In the genomic region with DNA sequence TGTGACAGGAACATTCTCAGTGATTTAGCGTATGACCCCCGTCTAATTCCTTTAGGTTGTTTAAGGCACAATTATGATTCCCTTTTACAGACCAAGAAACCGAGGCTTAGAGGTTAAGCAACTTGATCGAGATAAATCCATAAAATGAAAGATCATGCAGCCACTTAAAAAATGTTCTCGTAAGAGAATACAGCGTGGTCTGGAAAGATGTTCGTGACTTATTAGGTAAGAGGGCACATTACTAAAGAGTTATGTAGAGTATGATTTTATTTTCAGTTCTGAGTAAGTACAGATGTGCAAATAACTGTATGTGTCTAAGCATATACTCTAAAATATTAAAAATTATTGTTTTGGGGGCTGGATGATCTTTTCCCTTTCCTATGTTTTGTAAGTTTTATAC, we compare ENCODE assay signal across 23 cellular contexts.
A peak's percentile ranks its signal among the peaks of the same experiment; 100 is the strongest.
DNase-seq lines count a peak whose midpoint lies in the region; TF ChIP-seq lines count a peak whose summit lies in the region.
"Had no signal": no experiment of that assay in that cellular context is flagged by ENCODE, and none has a peak within 500 bp of the region (broad histone marks: within the 10 kb centered on the region; RNA-seq: fewer than 3 reads in every experiment).

No MANE protein-coding gene starts in this region.

- no peak overlapping the region for H3K4me3 Mint-ChIP-seq in osteocyte (ENCODE audit: unreplicated experiment)
- H3K4me3 Mint-ChIP-seq: CD4-positive, alpha-beta T cell; GM23338; H9 had no signal

- TF ChIP-seq CTCF in AG10803 (conservative IDR thresholded peaks at IDR 0.05; ENCODE audit: low read length), result no peak
- TF ChIP-seq CTCF in osteocyte (IDR thresholded peaks at IDR 0.05), result no peak

- DNase-seq in AG10803 (ENCODE audit: low read depth) (peak; percentile 27), NCI-H82 treated with DMSO at 0.1 percent for 48 hours (lab: John Stamatoyannopoulos, UW; ENCODE audit: unreplicated experiment) (peak; percentile 17), fibroblast of gingiva (ENCODE audit: low read depth) (peak; percentile 31), osteocyte (ENCODE audit: extremely low spot score, unreplicated experiment) (no peak), NCI-H2196 treated with DMSO at 0.1 percent for 48 hours (lab: John Stamatoyannopoulos, UW; ENCODE audit: unreplicated experiment) (no peak), NCI-H748 (lab: John Stamatoyannopoulos, UW; ENCODE audit: unreplicated experiment) (no peak), NCI-H2196 (lab: John Stamatoyannopoulos, UW; ENCODE audit: unreplicated experiment) (no peak)
- DNase-seq: AML-193; CD4-positive, alpha-beta T cell; DMS53; H9; MV-4-11; NCI-H1105; NCI-H146; NCI-H1930; NCI-H2107; NCI-H510A treated with DMSO at 0.1 percent for 48 hours; NCI-H748 treated with DMSO at 0.1 percent for 48 hours; NK-92 treated with Interleukin-12 subunit alpha and Interleukin-12 subunit beta, amount 100 ng/mL, for 24 hours; SHP77 had no signal

- H3K27ac Mint-ChIP-seq in osteocyte (ENCODE audit: unreplicated experiment), result peak overlapping the region; percentile 42
- H3K27ac Mint-ChIP-seq: CD4-positive, alpha-beta T cell; GM23338 had no signal

- peaks cover 26% of the 10 kb centered on the region for H3K4me1 Mint-ChIP-seq in osteocyte (ENCODE audit: unreplicated experiment)

- no peaks in the 10 kb centered on the region for H3K27me3 Mint-ChIP-seq in osteocyte (ENCODE audit: unreplicated experiment)
- H3K27me3 Mint-ChIP-seq: CD4-positive, alpha-beta T cell had no signal

- H3K9me3 Mint-ChIP-seq in osteocyte (ENCODE audit: unreplicated experiment), result no peaks in the 10 kb centered on the region
- H3K9me3 Mint-ChIP-seq: CD4-positive, alpha-beta T cell; GM23338 had no signal

- H3K36me3 Mint-ChIP-seq in osteocyte (ENCODE audit: unreplicated experiment), result peaks cover 5% of the 10 kb centered on the region

- H3K4me3 ChIP-seq in AG10803 (ENCODE audit: low read length), result no peak overlapping the region
- H3K4me3 ChIP-seq: BLaER1 treated with 17β-estradiol and CSF1 and Interleukin-3, amounts not matched to agents 10 nM and 100 nM; GM23338; K562 had no signal

Comparison
In these comparisons a context has a peak if more than half of its experiments do, and no peak if none do; other contexts are left out.
1. DNase-seq: peak in AG10803 (single experiment), NCI-H82 treated with DMSO at 0.1 percent for 48 hours (single experiment) and fibroblast of gingiva (single experiment); none in osteocyte (single experiment), NCI-H2196 treated with DMSO at 0.1 percent for 48 hours (single experiment), NCI-H748 (single experiment) and NCI-H2196 (single experiment).